18 cellular contexts compared by ENCODE assay signal in genomic region chr2:145168091-145168490, GRCh38.
DNase-seq lines count a peak whose midpoint lies in the region; ATAC-seq and TF ChIP-seq lines count a peak whose summit lies in the region.
"Had no signal": no experiment of that assay in that cellular context is flagged by ENCODE, and none has a peak within 500 bp of the region (broad histone marks: within the 10 kb centered on the region; RNA-seq: fewer than 3 reads in every experiment).

No MANE protein-coding gene starts in this region.

- H3K4me3 Mint-ChIP-seq in mesothelial cell of epicardium: no peak overlapping the region
- H3K4me3 Mint-ChIP-seq: CD4-positive, alpha-beta memory T cell had no signal

- peaks cover 41% of the 10 kb centered on the region for H3K4me1 ChIP-seq in OCI-LY1 (ENCODE audit: insufficient read depth, low read length, severe bottlenecking)
- peaks cover 10% of the 10 kb centered on the region for H3K4me1 ChIP-seq in smooth muscle cell (ENCODE audit: low read depth)
- H3K4me1 ChIP-seq in aorta (ENCODE audit: control insufficient read depth in 1 of 2, insufficient read depth in 2 of 2, low read length in 2 of 2): no peaks in the 10 kb centered on the region
- no peaks in the 10 kb centered on the region for H3K4me1 ChIP-seq in ovary (ENCODE audit: insufficient read depth)
- H3K4me1 ChIP-seq: HAP-1 had no signal

- 89% methylated on average over 5 of the region's 5 CpGs for WGBS in smooth muscle cell (ENCODE audit: low lambda C conversion rate)
- WGBS in aorta, 2 donors: 69 to 70% methylated on average over 5 of the region's 5 CpGs
- WGBS in ovary, 3 donors: 70 to 72% (median 70%) methylated on average over 5 of the region's 5 CpGs

- H3K4me3 ChIP-seq in OCI-LY1 (ENCODE audit: low read depth, low read length, poor library complexity, severe bottlenecking) (peak overlapping the region; percentile 17), smooth muscle cell (no peak overlapping the region), aorta (ENCODE audit: low read length in 2 of 2) (no peak overlapping the region), ovary (no peak overlapping the region)
- H3K4me3 ChIP-seq: HAP-1 had no signal

- no peaks in the 10 kb centered on the region for H3F3A ChIP-seq in OCI-LY1 (ENCODE audit: insufficient read depth, low read length)
- H3F3A ChIP-seq in smooth muscle cell (ENCODE audit: low read depth): no peaks in the 10 kb centered on the region

- peak overlapping the region; percentile 37 for H3K27ac Mint-ChIP-seq in mesothelial cell of epicardium
- H3K27ac Mint-ChIP-seq: CD4-positive, alpha-beta memory T cell had no signal

- no peaks in the 10 kb centered on the region for H3K79me2 ChIP-seq in OCI-LY1 (ENCODE audit: insufficient read depth, low read length)
- no peaks in the 10 kb centered on the region for H3K79me2 ChIP-seq in smooth muscle cell (ENCODE audit: low read depth)

- H3K4me1 Mint-ChIP-seq in mesothelial cell of epicardium: peaks cover 14% of the 10 kb centered on the region
- H3K4me1 Mint-ChIP-seq: CD4-positive, alpha-beta memory T cell had no signal

- H3K9ac ChIP-seq in OCI-LY1 (ENCODE audit: low read length) (peak overlapping the region; percentile 32; the same call in 1 of the 2 replicates), smooth muscle cell (ENCODE audit: low read depth) (no peak overlapping the region)

- peak overlapping the region; percentile 62 for H3K27ac ChIP-seq in OCI-LY1 (ENCODE audit: low read depth, low read length, poor library complexity, severe bottlenecking)
- no peak overlapping the region for H3K27ac ChIP-seq in smooth muscle cell (ENCODE audit: low read depth)
- H3K27ac ChIP-seq in aorta (ENCODE audit: low read depth in 1 of 2, low read length in 2 of 2): no peak overlapping the region
- H3K27ac ChIP-seq in ovary: no peak overlapping the region
- H3K27ac ChIP-seq: 22Rv1 had no signal

- no peaks in the 10 kb centered on the region for H3K36me3 Mint-ChIP-seq in mesothelial cell of epicardium
- H3K36me3 Mint-ChIP-seq: CD4-positive, alpha-beta memory T cell had no signal

- peak overlapping the region; percentile 85; the same call in 1 of the 2 replicates for H2AFZ ChIP-seq in OCI-LY1 (ENCODE audit: low read length)
- H2AFZ ChIP-seq in smooth muscle cell (ENCODE audit: low read depth): peak overlapping the region; percentile 32

- no peak for TF ChIP-seq EP300 in ovary (IDR thresholded peaks at IDR 0.05)

- H4K20me1 ChIP-seq in OCI-LY1 (ENCODE audit: insufficient read depth, low read length) (no peaks in the 10 kb centered on the region), smooth muscle cell (ENCODE audit: low read depth) (no peaks in the 10 kb centered on the region)

- no peaks in the 10 kb centered on the region for H3K9me2 ChIP-seq in OCI-LY1 (ENCODE audit: low read depth, low read length)

- H3K36me3 ChIP-seq in OCI-LY1 (ENCODE audit: insufficient read depth, low read length) (no peaks in the 10 kb centered on the region), smooth muscle cell (ENCODE audit: low read depth) (no peaks in the 10 kb centered on the region), aorta (ENCODE audit: control insufficient read depth in 1 of 2, insufficient read depth in 2 of 2, low read length in 1 of 2) (no peaks in the 10 kb centered on the region), ovary (no peaks in the 10 kb centered on the region)
- H3K36me3 ChIP-seq: HAP-1 had no signal

- no peak for TF ChIP-seq CTCF in OCI-LY1 (IDR thresholded peaks at IDR 0.05; ENCODE audit: low read length)
- no peak for TF ChIP-seq CTCF in mesothelial cell of epicardium (IDR thresholded peaks at IDR 0.05; ENCODE audit: unreplicated experiment)
- TF ChIP-seq CTCF in smooth muscle cell (IDR thresholded peaks at IDR 0.05; ENCODE audit: borderline replicate concordance, insufficient read depth, poor library complexity, severe bottlenecking): no peak
- no peak for TF ChIP-seq CTCF in ovary (IDR thresholded peaks at IDR 0.05)

- H3K27me3 ChIP-seq in OCI-LY1 (ENCODE audit: insufficient read depth, low read length) (no peaks in the 10 kb centered on the region), smooth muscle cell (ENCODE audit: low read depth) (no peaks in the 10 kb centered on the region), aorta (ENCODE audit: control insufficient read depth in 1 of 2, insufficient read depth in 2 of 2, low read length in 1 of 2) (no peaks in the 10 kb centered on the region), ovary (no peaks in the 10 kb centered on the region)

- peaks cover 5% of the 10 kb centered on the region for H3K9me3 Mint-ChIP-seq in mesothelial cell of epicardium

- intact Hi-C loops in aorta (cut with DNase I): no loop called here
- intact Hi-C loops in ovary (cut with DNase I): no loop called here

- peak; percentile 21 for DNase-seq in fibroblast of peridontal ligament (ENCODE audit: extremely low read depth)
- DNase-seq in mesothelial cell of epicardium (ENCODE audit: low spot score in 2 of 2, unreplicated experiment in 2 of 2): no peak
- no peak for DNase-seq in smooth muscle cell (lab: John Stamatoyannopoulos, UW; ENCODE audit: unreplicated experiment)
- DNase-seq in aorta: no peak
- no peak for DNase-seq in NCI-H345 (lab: John Stamatoyannopoulos, UW)
- no peak for DNase-seq in ovary
- DNase-seq in AML-193 (lab: John Stamatoyannopoulos, UW): no peak
- DNase-seq: C1 segment of cervical spinal cord; Calu3; CD4-positive, alpha-beta memory T cell; COR-L47; DMS53; DMS79 treated with DMSO at 0.1 percent for 48 hours; GF-D8; GOT3 had no signal

- ATAC-seq in aorta (ENCODE audit: low FRiP score): no peak

- H3K9me3 ChIP-seq in OCI-LY1 (ENCODE audit: low read length): no peaks in the 10 kb centered on the region
- H3K9me3 ChIP-seq in smooth muscle cell (replicated peaks; ENCODE audit: low read depth): no peaks in the 10 kb centered on the region
- H3K9me3 ChIP-seq in aorta (ENCODE audit: control insufficient read depth, low read length): no peaks in the 10 kb centered on the region
- no peaks in the 10 kb centered on the region for H3K9me3 ChIP-seq in ovary
- H3K9me3 ChIP-seq: HAP-1 had no signal

- H3K4me2 ChIP-seq in OCI-LY1 (ENCODE audit: low read length) (peak overlapping the region; percentile 28), smooth muscle cell (no peak overlapping the region)

- no peaks in the 10 kb centered on the region for H3K27me3 Mint-ChIP-seq in mesothelial cell of epicardium (ENCODE audit: low read depth)
- H3K27me3 Mint-ChIP-seq: CD4-positive, alpha-beta memory T cell had no signal

- no peak for TF ChIP-seq POLR2A in ovary (IDR thresholded peaks at IDR 0.05)
